1 cellular context compared by ENCODE assay signal in the genomic region with DNA sequence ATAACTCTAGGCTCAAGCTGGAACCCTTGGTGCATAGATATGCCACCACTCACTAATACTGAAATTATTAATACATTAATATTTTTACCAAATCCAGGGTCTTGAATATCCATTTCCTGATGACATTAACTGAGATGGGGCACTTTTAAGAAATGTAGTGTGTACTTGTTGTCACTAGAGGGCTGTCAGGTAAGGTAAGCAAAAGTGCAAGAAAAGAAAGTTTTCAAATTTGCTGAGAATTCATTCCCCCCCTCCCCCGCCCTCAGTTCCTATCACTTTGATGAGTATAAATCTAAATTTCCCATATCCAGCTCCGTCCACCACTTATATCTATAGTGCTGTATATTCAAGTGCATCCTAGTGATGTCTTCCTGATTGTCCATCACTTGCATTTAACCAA.
TF ChIP-seq lines count a peak whose summit lies in the region.

No MANE protein-coding gene starts in this region.

TF ChIP-seq in K562, 482 proteins besides CTCF, POLR2A, EP300 and RAD21 (continued from another document):
- TF ChIP-seq, protein P1, sequence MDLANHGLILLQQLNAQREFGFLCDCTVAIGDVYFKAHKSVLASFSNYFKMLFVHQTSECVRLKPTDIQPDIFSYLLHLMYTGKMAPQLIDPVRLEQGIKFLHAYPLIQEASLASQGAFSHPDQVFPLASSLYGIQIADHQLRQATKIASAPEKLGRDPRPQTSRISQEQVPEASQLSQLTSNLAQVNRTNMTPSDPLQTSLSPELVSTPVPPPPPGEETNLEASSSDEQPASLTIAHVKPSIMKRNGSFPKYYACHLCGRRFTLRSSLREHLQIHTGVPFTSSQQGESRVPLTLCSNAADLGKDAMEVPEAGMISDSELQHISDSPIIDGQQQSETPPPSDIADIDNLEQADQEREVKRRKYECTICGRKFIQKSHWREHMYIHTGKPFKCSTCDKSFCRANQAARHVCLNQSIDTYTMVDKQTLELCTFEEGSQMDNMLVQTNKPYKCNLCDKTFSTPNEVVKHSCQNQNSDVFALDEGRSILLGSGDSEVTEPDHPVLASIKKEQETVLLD (IDR thresholded peaks at IDR 0.05): no peak
- TF ChIP-seq ZNF253 (CRISPR knock-in tag; conservative IDR thresholded peaks at IDR 0.05): no peak
